Comparison of ENCODE assay signal across 8 cellular contexts in the genomic region with DNA sequence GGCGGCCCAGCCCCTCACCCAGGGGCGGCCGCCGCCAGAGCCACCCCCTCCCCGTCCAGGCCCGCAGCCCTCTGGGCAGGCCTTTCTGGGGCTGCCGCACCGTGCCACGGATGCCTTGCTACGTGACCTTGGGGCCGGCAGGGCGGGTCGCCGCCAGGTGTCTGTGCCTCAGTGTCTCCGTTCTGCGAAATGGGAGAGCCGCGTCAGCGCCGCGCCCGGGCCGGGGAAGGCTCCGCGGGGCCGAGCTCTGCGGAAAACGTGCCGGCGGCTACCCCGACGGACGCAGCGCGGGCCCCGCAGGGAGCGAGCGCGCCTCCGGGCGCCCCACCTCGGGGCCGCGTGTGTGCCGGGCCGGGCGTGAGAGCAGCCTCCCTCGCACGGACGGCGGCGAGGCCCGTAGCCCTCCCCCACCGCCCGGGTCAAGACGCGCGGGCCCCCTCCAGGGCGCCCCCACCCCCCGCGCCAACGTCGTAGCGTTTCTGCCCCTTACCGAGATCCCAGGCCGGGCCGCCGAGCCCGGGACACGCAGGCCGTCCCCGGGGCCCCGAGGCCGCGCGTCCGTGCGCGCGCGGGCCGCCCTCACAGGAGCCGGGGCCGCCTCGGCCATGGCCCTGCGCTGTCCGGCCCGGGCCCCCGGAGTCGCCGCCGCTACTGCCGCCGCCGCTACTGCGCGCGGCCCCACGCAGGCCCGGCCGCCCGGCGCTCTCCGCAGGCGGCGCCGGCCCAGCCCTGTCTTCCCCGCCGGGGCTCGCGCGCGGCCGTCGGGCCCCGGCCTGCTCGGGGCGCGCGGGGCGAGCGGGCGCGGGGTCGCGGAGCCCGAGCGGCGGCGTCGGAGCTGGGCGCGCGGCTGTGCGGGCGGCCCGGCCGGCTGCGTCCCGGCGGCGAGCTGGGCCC. TPM values are rescaled to one million over a fixed set of nuclear protein-coding genes. Genes with fewer than 3 reads are reported as not detected.
A peak's percentile ranks its signal among the peaks of the same experiment; 100 is the strongest.
DNase-seq lines count a peak whose midpoint lies in the region; ATAC-seq and TF ChIP-seq lines count a peak whose summit lies in the region.

No MANE protein-coding gene starts in this region.

- H3K9ac ChIP-seq in BLaER1 treated with 17β-estradiol and CSF1 and Interleukin-3, amounts not matched to agents 10 nM and 100 nM: peak overlapping the region; percentile 82 to 96 (median 91)

- H3K36me3 ChIP-seq in BLaER1 treated with 17β-estradiol and CSF1 and Interleukin-3, amounts not matched to agents 10 nM and 100 nM: peaks cover 22 to 34% (median 24%) of the 10 kb centered on the region in 11 experiments
- peaks cover 10% of the 10 kb centered on the region for H3K36me3 ChIP-seq in WERI-Rb-1
- peaks cover 9% of the 10 kb centered on the region for H3K36me3 ChIP-seq in osteoblast (ENCODE audit: insufficient read depth, low read length)

- H3K4me1 ChIP-seq in BLaER1 treated with 17β-estradiol and CSF1 and Interleukin-3, amounts not matched to agents 10 nM and 100 nM: peaks cover 19 to 32% (median 28%) of the 10 kb centered on the region in 10 experiments
- peaks cover 19% of the 10 kb centered on the region for H3K4me1 ChIP-seq in osteoblast (ENCODE audit: insufficient read depth, low read length)

- peak overlapping the region; percentile 70 to 91 (median 86) for H3K4me3 ChIP-seq in BLaER1 treated with 17β-estradiol and CSF1 and Interleukin-3, amounts not matched to agents 10 nM and 100 nM
- H3K4me3 ChIP-seq in WERI-Rb-1 (ENCODE audit: low read depth, low read length) (peak overlapping the region; percentile 33), fibroblast of pulmonary artery (replicated peaks; ENCODE audit: low read depth, low read length) (peak overlapping the region; percentile 72), osteoblast (ENCODE audit: insufficient read depth, low read length) (peak overlapping the region; percentile 81)

- peaks cover 41% of the 10 kb centered on the region for H3K79me2 ChIP-seq in osteoblast (ENCODE audit: insufficient read depth, low read length)

- no peaks in the 10 kb centered on the region for H3K27me3 ChIP-seq in BLaER1 treated with 17β-estradiol and CSF1 and Interleukin-3, amounts not matched to agents 10 nM and 100 nM
- H3K27me3 ChIP-seq in WERI-Rb-1 (ENCODE audit: insufficient read depth, low read depth, severe bottlenecking): peaks cover 10% of the 10 kb centered on the region
- H3K27me3 ChIP-seq in osteoblast (ENCODE audit: insufficient read depth, low read length): no peaks in the 10 kb centered on the region

- H4K20me1 ChIP-seq in BLaER1 treated with 17β-estradiol and CSF1 and Interleukin-3, amounts not matched to agents 10 nM and 100 nM: peaks cover 10 to 49% (median 41%) of the 10 kb centered on the region in 11 experiments; a peak in 20 of 22 replicates
- H4K20me1 ChIP-seq in osteoblast (ENCODE audit: insufficient read depth, low read length): peaks cover 23% of the 10 kb centered on the region

- peak overlapping the region; percentile 76 to 90 (median 85) for H3K27ac ChIP-seq in BLaER1 treated with 17β-estradiol and CSF1 and Interleukin-3, amounts not matched to agents 10 nM and 100 nM
- H3K27ac ChIP-seq in WERI-Rb-1: peak overlapping the region; percentile 32; the same call in 1 of the 2 replicates
- no peak overlapping the region for H3K27ac ChIP-seq in osteoblast (ENCODE audit: low read depth, low read length)

- H2AFZ ChIP-seq in osteoblast (ENCODE audit: low read length): no peak overlapping the region

- DNase-seq in WERI-Rb-1 (peak; percentile 14), fibroblast of pulmonary artery (ENCODE audit: low read depth) (peak; percentile 6), osteoblast (ENCODE audit: insufficient read length, low spot score, missing footprints) (peak; percentile 95), dedifferentiated amniotic fluid mesenchymal stem cell (ENCODE audit: extremely low spot score) (no peak), HT-29 (ENCODE audit: low spot score) (no peak)

- TF ChIP-seq CTCF in WERI-Rb-1 (IDR thresholded peaks at IDR 0.05; ENCODE audit: low read depth, low read length) (no peak), fibroblast of pulmonary artery (IDR thresholded peaks at IDR 0.05; ENCODE audit: low read length, missing control alignments) (no peak), osteoblast (IDR thresholded peaks at IDR 0.05; ENCODE audit: extremely low read depth, low read depth, low read length) (no peak)

- H3K4me2 ChIP-seq in BLaER1 treated with 17β-estradiol and CSF1 and Interleukin-3, amounts not matched to agents 10 nM and 100 nM: peak overlapping the region; percentile 76 to 96 (median 89)
- peak overlapping the region; percentile 72 for H3K4me2 ChIP-seq in osteoblast (ENCODE audit: insufficient read depth, low read length)

- H3K9me3 ChIP-seq in BLaER1 treated with 17β-estradiol and CSF1 and Interleukin-3, amounts not matched to agents 10 nM and 100 nM (replicated peaks in 1 of 11): no peaks in the 10 kb centered on the region
- H3K9me3 ChIP-seq in WERI-Rb-1 (ENCODE audit: severe bottlenecking) (no peaks in the 10 kb centered on the region), osteoblast (ENCODE audit: low read depth, low read length) (no peaks in the 10 kb centered on the region)

- ATAC-seq in GM18909 (IDR thresholded peaks at IDR 0.05; ENCODE audit: poor library complexity, unreplicated experiment) (peak; percentile 37), HG03095 (IDR thresholded peaks at IDR 0.05; ENCODE audit: unreplicated experiment) (peak; percentile 36)

RNA-seq across cellular contexts. Expression of a gene that starts 1.1 kb away (rescaled TPM):
- 7.6 and 8.0 TPM in 2 replicates for total RNA-seq in osteoblast
- 9.9 and 12.2 TPM in 2 replicates for total RNA-seq in HT-29 (2014; rRNA removed; shearing (Covaris generic))

RNA-seq across cellular contexts. Expression of a gene that starts 37.8 kb away (rescaled TPM):
- 22.1 and 23.6 TPM in 2 replicates for total RNA-seq in osteoblast
- 25.2 and 26.8 TPM in 2 replicates for total RNA-seq in HT-29 (2014; rRNA removed; shearing (Covaris generic))

Comparison
In these comparisons a context has a peak if more than half of its experiments do, and no peak if none do; other contexts are left out.
1. H3K4me3 ChIP-seq: peak in every context shown above with its lines; median percentile 86 in BLaER1 treated with 17β-estradiol and CSF1 and Interleukin-3, amounts not matched to agents 10 nM and 100 nM; 81 in osteoblast; 72 in fibroblast of pulmonary artery; 33 in WERI-Rb-1.
2. DNase-seq: peak in WERI-Rb-1 (single experiment), fibroblast of pulmonary artery (single experiment) and osteoblast (single experiment); none in dedifferentiated amniotic fluid mesenchymal stem cell (single experiment) and HT-29 (single experiment).